8 cellular contexts compared by ENCODE assay signal in the genomic region with DNA sequence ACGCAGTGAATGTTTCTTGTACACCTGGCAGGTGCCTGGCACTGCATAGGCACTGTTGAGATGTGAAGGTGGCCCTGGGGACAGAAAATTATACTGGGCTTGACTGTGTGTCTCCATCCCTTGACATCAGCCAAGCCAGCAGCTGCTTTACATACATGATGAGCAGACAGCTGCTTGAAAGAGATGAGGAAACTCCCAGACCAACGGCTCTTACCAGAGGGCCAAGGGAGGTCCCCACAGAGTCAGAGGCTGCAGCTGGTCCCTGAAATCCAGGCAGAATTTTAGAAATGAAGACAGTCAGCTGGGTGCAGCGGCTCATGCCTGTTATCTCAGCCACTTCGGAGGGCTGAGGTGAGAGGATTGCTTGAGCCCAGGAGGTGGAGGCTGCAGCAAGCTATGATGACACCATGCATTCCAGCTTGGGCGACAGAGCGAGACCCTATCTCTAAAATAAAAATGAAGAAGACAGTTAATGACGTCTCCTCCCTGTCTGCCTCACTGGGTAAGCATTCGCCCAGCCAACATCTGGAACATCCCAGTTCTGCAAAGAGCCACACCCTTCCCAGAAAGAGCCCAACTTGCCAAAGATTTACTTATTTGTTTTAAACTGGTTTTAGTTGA. TPM values are rescaled to one million over a fixed set of nuclear protein-coding genes. Genes with fewer than 3 reads are reported as not detected.
DNase-seq lines count a peak whose midpoint lies in the region; ATAC-seq and TF ChIP-seq lines count a peak whose summit lies in the region.

No MANE protein-coding gene starts in this region.

- DNase-seq in Karpas-422 (peak; percentile 98), left lung (no peak), MG63 (no peak), BE2C (no peak), NCI-H1694 treated with DMSO at 0.1 percent for 48 hours (lab: John Stamatoyannopoulos, UW) (no peak)
- no peak for DNase-seq in activated T-helper 2 cell treated with anti-CD3 and anti-CD28 coated beads, Interferon-gamma antibody, Interleukin-2, Interleukin-4, amounts not matched to agents 10 μg/mL and 5 μg/mL and 100 μg/mL, durations not matched to agents 14 hours and 24 hours and 36 hours (ENCODE audit: low spot score)

- H2AFZ ChIP-seq in Karpas-422 (ENCODE audit: low read length), result no peak overlapping the region

- H3K4me1 ChIP-seq in Karpas-422 (ENCODE audit: low read length) (peaks cover 55% of the 10 kb centered on the region), left lung (no peaks in the 10 kb centered on the region), BE2C (no peaks in the 10 kb centered on the region)

- H3K27ac ChIP-seq in Karpas-422 (ENCODE audit: low read length) (peak overlapping the region; percentile 98), left lung (no peak overlapping the region)

- no peaks in the 10 kb centered on the region for H3K79me2 ChIP-seq in Karpas-422 (ENCODE audit: low read length)

- peak overlapping the region; percentile 38 for H3K9ac ChIP-seq in Karpas-422 (ENCODE audit: low read length)

- peaks cover 32% of the 10 kb centered on the region for H3K36me3 ChIP-seq in Karpas-422 (ENCODE audit: insufficient read depth, low read length)
- peaks cover 0 to 94% of the 10 kb centered on the region in 2 donors for H3K36me3 ChIP-seq in left lung
- H3K36me3 ChIP-seq in MG63, result peaks cover 27% of the 10 kb centered on the region
- H3K36me3 ChIP-seq in BE2C, result peaks cover 34% of the 10 kb centered on the region

- ATAC-seq in GM18499 (IDR thresholded peaks at IDR 0.05; ENCODE audit: insufficient read depth, unreplicated experiment) (peak; percentile 73), GM21723 (IDR thresholded peaks at IDR 0.05; ENCODE audit: unreplicated experiment) (peak; percentile 94), left lung (peak; percentile 8)

- H3K4me3 Mint-ChIP-seq in activated T-helper 2 cell treated with anti-CD3 and anti-CD28 coated beads, Interferon-gamma antibody, Interleukin-2, Interleukin-4, amounts not matched to agents 10 μg/mL and 5 μg/mL and 100 μg/mL, durations not matched to agents 14 hours and 24 hours and 36 hours (ENCODE audit: low read depth), result no peak overlapping the region

- H4K20me1 ChIP-seq in Karpas-422 (ENCODE audit: insufficient read depth, low read depth, low read length), result no peaks in the 10 kb centered on the region

- peak overlapping the region; percentile 37 for H3K4me3 ChIP-seq in Karpas-422 (ENCODE audit: low read length)
- H3K4me3 ChIP-seq in left lung, result no peak overlapping the region
- H3K4me3 ChIP-seq in MG63, result no peak overlapping the region
- no peak overlapping the region for H3K4me3 ChIP-seq in BE2C (ENCODE audit: low read depth, low read length)

- H3K9me3 ChIP-seq in Karpas-422 (ENCODE audit: low read length) (no peaks in the 10 kb centered on the region), left lung (no peaks in the 10 kb centered on the region), MG63 (peaks cover 6% of the 10 kb centered on the region), BE2C (peaks cover 8% of the 10 kb centered on the region)

- no peaks in the 10 kb centered on the region for H3K4me1 Mint-ChIP-seq in activated T-helper 2 cell treated with anti-CD3 and anti-CD28 coated beads, Interferon-gamma antibody, Interleukin-2, Interleukin-4, amounts not matched to agents 10 μg/mL and 5 μg/mL and 100 μg/mL, durations not matched to agents 14 hours and 24 hours and 36 hours (ENCODE audit: low read depth)

- H3K4me2 ChIP-seq in Karpas-422 (ENCODE audit: low read depth, low read length, poor library complexity, severe bottlenecking), result peak overlapping the region; percentile 76

- no peaks in the 10 kb centered on the region for H3K27me3 Mint-ChIP-seq in activated T-helper 2 cell treated with anti-CD3 and anti-CD28 coated beads, Interferon-gamma antibody, Interleukin-2, Interleukin-4, amounts not matched to agents 10 μg/mL and 5 μg/mL and 100 μg/mL, durations not matched to agents 14 hours and 24 hours and 36 hours (ENCODE audit: low read depth)

- H3K27me3 ChIP-seq in Karpas-422 (ENCODE audit: low read length) (no peaks in the 10 kb centered on the region), left lung (no peaks in the 10 kb centered on the region), MG63 (no peaks in the 10 kb centered on the region), BE2C (no peaks in the 10 kb centered on the region)

- H3K36me3 Mint-ChIP-seq in activated T-helper 2 cell treated with anti-CD3 and anti-CD28 coated beads, Interferon-gamma antibody, Interleukin-2, Interleukin-4, amounts not matched to agents 10 μg/mL and 5 μg/mL and 100 μg/mL, durations not matched to agents 14 hours and 24 hours and 36 hours (ENCODE audit: low read depth), result peaks cover 35% of the 10 kb centered on the region

- intact Hi-C loops in left lung (cut with DNase I), result no loop called here
- intact Hi-C loops in activated T-helper 2 cell treated with anti-CD3 and anti-CD28 coated beads, Interferon-gamma antibody, Interleukin-2, Interleukin-4, amounts not matched to agents 10 μg/mL and 5 μg/mL and 100 μg/mL, durations not matched to agents 14 hours and 24 hours and 36 hours (cut with micrococcal nuclease), result no loop called here

- no peak overlapping the region for H3K27ac Mint-ChIP-seq in activated T-helper 2 cell treated with anti-CD3 and anti-CD28 coated beads, Interferon-gamma antibody, Interleukin-2, Interleukin-4, amounts not matched to agents 10 μg/mL and 5 μg/mL and 100 μg/mL, durations not matched to agents 14 hours and 24 hours and 36 hours

- no peak for TF ChIP-seq CTCF in left lung (IDR thresholded peaks at IDR 0.05)
- TF ChIP-seq CTCF in BE2C (IDR thresholded peaks at IDR 0.05; ENCODE audit: low read depth, low read length), result no peak

- no peaks in the 10 kb centered on the region for H3K9me3 Mint-ChIP-seq in activated T-helper 2 cell treated with anti-CD3 and anti-CD28 coated beads, Interferon-gamma antibody, Interleukin-2, Interleukin-4, amounts not matched to agents 10 μg/mL and 5 μg/mL and 100 μg/mL, durations not matched to agents 14 hours and 24 hours and 36 hours

- no peaks in the 10 kb centered on the region for H3K9me2 ChIP-seq in Karpas-422 (replicated peaks; ENCODE audit: insufficient read depth, low read length)

RNA-seq across cellular contexts. Expression of a gene that starts 17.6 kb away (rescaled TPM):
- total RNA-seq in Karpas-422 (2014; rRNA removed; shearing (Covaris generic); ENCODE audit: low replicate concordance), result 44.7 and 56.2 TPM in 2 replicates
- 10 to 100 TPM; 40.8 to 47.2 TPM for total RNA-seq in left lung
- 13.2 and 26.9 TPM in 2 replicates for total RNA-seq in MG63 (2014; rRNA removed; shearing (Covaris generic); ENCODE audit: low replicate concordance)
- 29.6 and 34.4 TPM in 2 replicates for total RNA-seq in activated T-helper 2 cell treated with anti-CD3 and anti-CD28 coated beads, Interferon-gamma antibody, Interleukin-2, Interleukin-4, amounts not matched to agents 10 μg/mL and 5 μg/mL and 100 μg/mL, durations not matched to agents 14 hours and 24 hours and 36 hours
- 23.1 TPM for polyA plus RNA-seq in BE2C (2012; ENCODE audit: insufficient read depth, insufficient read length, low read depth)

Comparison
In these comparisons a context has a peak if more than half of its experiments do, and no peak if none do; other contexts are left out.
1. ATAC-seq: peak in every context shown above with its lines; median percentile 94 in GM21723; 73 in GM18499; 8 in left lung.